ENCODE assay signal across 8 cellular contexts in the genomic region with DNA sequence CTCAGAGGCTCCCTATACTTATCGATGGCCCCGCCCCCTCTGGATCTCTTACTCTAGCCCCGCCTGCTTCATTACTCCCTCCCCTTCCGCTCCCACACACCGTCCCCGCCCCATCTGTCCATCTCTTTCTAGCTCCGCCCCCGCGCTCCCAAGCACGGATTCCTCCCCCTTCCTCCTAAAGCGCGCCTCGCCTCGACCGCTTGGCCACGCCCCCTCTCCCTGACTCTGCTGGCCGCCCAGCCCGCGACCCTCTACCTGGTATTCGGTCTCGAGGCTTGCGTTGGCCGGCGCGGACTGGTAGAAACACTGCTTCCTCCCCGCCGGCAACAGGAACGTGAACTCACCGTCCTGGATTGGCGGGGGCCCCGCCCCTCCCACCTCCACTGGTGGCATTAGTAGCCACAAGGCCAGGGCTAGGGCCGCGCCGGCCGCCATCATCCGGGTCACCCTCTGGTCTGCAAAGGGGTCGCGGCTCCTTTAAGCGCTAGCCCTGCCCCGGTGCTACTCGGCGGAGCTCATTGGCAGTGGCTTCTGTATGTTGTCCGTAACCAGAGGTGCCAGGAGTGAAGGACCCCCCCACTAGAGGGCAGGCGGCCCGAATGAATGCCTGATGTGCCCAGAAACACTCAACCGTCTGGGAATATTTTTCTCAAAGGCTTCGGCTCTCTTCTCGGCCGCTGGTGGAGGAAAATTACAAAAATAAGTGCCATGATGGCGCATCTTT. TPM values are rescaled to one million over a fixed set of nuclear protein-coding genes. Genes with fewer than 3 reads are reported as not detected.
DNase-seq lines count a peak whose midpoint lies in the region; ATAC-seq, FAIRE-seq and TF ChIP-seq lines count a peak whose summit lies in the region.

TMED1 (minus strand) TSS at position 459 of the 724 bp plus-strand sequence; CDS start at position 438, 21 bp downstream.

- DNase-seq in COLO668 (lab: John Stamatoyannopoulos, UW; ENCODE audit: unreplicated experiment), result peak; percentile 100
- DNase-seq in HT1080 (ENCODE audit: low read depth), result peak; percentile 98
- DNase-seq in NOMO-1 treated with DMSO at 0.1 percent for 48 hours (lab: John Stamatoyannopoulos, UW; ENCODE audit: unreplicated experiment), result peak; percentile 99
- peak; percentile 82 to 90 for DNase-seq in activated CD8-positive, alpha-beta memory T cell treated with anti-CD3 and anti-CD28 coated beads for 4 hours (ENCODE audit: low read depth in 2 of 2)
- DNase-seq in H1 (ENCODE audit: low read depth in 1 of 2, low spot score in 2 of 2), result peak; percentile 99 to 100
- DNase-seq in memory B cell (ENCODE audit: low spot score in 2 of 2), result peak; percentile 89 to 93
- peak; percentile 89 for DNase-seq in stimulated activated CD8-positive, alpha-beta memory T cell treated with anti-CD3 and anti-CD28 coated beads, Interleukin-12 subunit alpha, Interleukin-12 subunit beta, amount 100 ng/mL, for 24 hours (ENCODE audit: extremely low read depth)

- peak within 1 kb of the TSS; percentile 100 for H4K8ac ChIP-seq in H1 (ENCODE audit: extremely low read depth, insufficient read depth, low read length)

- peak within 1 kb of the TSS; percentile 7; the same call in 1 of the 2 replicates for H2AK5ac ChIP-seq in H1 (ENCODE audit: low read depth, low read length)

- TF ChIP-seq CTCF in H1 (IDR thresholded peaks at IDR 0.05; ENCODE audit: control extremely low read depth in 1 of 3, insufficient read depth in 1 of 3, low read depth in 1 of 3, low read length in 3 of 3), result no peak

- H3K27ac ChIP-seq in H1 (ENCODE audit: low read depth, low read length), result peak within 1 kb of the TSS; percentile 97

- H3K36me3 ChIP-seq in H1 (ENCODE audit: control insufficient read depth in 2 of 4, insufficient read depth in 4 of 4, low read length in 3 of 4), result peaks cover 0 to 21% (median 5%) of the 10 kb centered on the region in 4 experiments; a peak in 6 of 8 replicates

- no peak within 1 kb of the TSS for H2BK20ac ChIP-seq in H1 (ENCODE audit: low read length)

- H3K23ac ChIP-seq in H1 (ENCODE audit: insufficient read length), result no peak within 1 kb of the TSS

- no peak for TF ChIP-seq RAD21 in H1 (IDR thresholded peaks at IDR 0.05 in 1 of 2, conservative IDR thresholded peaks at IDR 0.05 in 1 of 2; ENCODE audit: low read depth in 2 of 2, low read length in 2 of 2)

- no peak within 1 kb of the TSS; the same call in 1 of the 2 replicates for H2BK12ac ChIP-seq in H1 (ENCODE audit: low read depth, low read length)

- 0% methylated on average over 29 of the region's 50 CpGs; no CpG with 5 or more reads in 1 of the 2 experiments for WGBS in H1 (ENCODE audit: extremely low coverage in 1 of 2, insufficient coverage in 1 of 2, insufficient read length in 1 of 2, insufficient replicate concordance in 2 of 2, low coverage in 1 of 2, low lambda C conversion rate in 2 of 2, missing lambda C conversion rate in 1 of 2), 2 experiments

- no peak for FAIRE-seq in H1 (lab: Jason Lieb, UNC)

- peak within 1 kb of the TSS; percentile 64 for H2BK120ac ChIP-seq in H1 (replicated peaks; ENCODE audit: low read depth, low read length)

- H3K79me2 ChIP-seq in H1 (ENCODE audit: control insufficient read depth in 1 of 2, insufficient read depth in 2 of 2, low read length in 2 of 2), result no peaks in the 10 kb centered on the region

- peak within 1 kb of the TSS; percentile 94 for H3K4ac ChIP-seq in H1 (replicated peaks; ENCODE audit: insufficient read length, low read depth, low read length)

- H3K9me3 Mint-ChIP-seq in memory B cell, result peaks cover 7% of the 10 kb centered on the region

- peaks cover 0 to 10% of the 10 kb centered on the region in 2 experiments for H4K20me1 ChIP-seq in H1 (replicated peaks in 1 of 2; ENCODE audit: control insufficient read depth in 1 of 2, insufficient read depth in 2 of 2, low read length in 2 of 2)

- POLR2A ChIA-PET in H1 (lab: Charles Lee; ENCODE audit: partially characterized antibody), result interaction anchor here (0.6 to 3.3 kb wide), 36 partner anchors 8 to 177 kb away, joined by 3 to 24 read pairs (median 4); partner anchors contain the start of genes C19orf38, DNM2, QTRT1 and SMARCA4

- H3K9me3 ChIP-seq in H1 (ENCODE audit: insufficient read depth in 2 of 2, low read depth in 1 of 2, low read length in 1 of 2), result peaks cover 0 to 4% of the 10 kb centered on the region in 2 experiments; a peak in 1 of 4 replicates

- H3K18ac ChIP-seq in H1 (ENCODE audit: extremely low read depth, low read length), result peak within 1 kb of the TSS; percentile 97

- H3K4me1 ChIP-seq in H1 (replicated peaks in 1 of 4; ENCODE audit: control insufficient read depth in 3 of 4, insufficient read depth in 4 of 4, low read length in 3 of 4), result peaks cover 3 to 10% (median 6%) of the 10 kb centered on the region in 4 experiments

- H3K4me2 ChIP-seq in H1 (ENCODE audit: insufficient read depth in 1 of 2, low read depth in 2 of 2, low read length in 2 of 2), result peak within 1 kb of the TSS; percentile 78 to 81

- ATAC-seq in GM19468 (IDR thresholded peaks at IDR 0.05; ENCODE audit: extremely low read depth, unreplicated experiment), result peak; percentile 48
- ATAC-seq in memory B cell (ENCODE audit: low read depth), result peak; percentile 86

- H3K23me2 ChIP-seq in H1 (ENCODE audit: low read depth, low read length), result peaks cover 8% of the 10 kb centered on the region; the same call in 1 of the 2 replicates

- H3K14ac ChIP-seq in H1 (ENCODE audit: insufficient read length), result peak within 1 kb of the TSS; percentile 100

- TF ChIP-seq EP300 in H1 (IDR thresholded peaks at IDR 0.05; ENCODE audit: borderline replicate concordance in 1 of 2, low read depth in 2 of 2, low read length in 2 of 2), result no peak

- peak; percentile 55 to 94 for TF ChIP-seq POLR2A in H1 (IDR thresholded peaks at IDR 0.05; ENCODE audit: control extremely low read depth in 1 of 2, low read depth in 2 of 2, low read length in 2 of 2)

- peak within 1 kb of the TSS; percentile 99 for H3K4me3 Mint-ChIP-seq in memory B cell

- H3K4me1 Mint-ChIP-seq in memory B cell, result peaks cover 11% of the 10 kb centered on the region

- H4K5ac ChIP-seq in H1 (ENCODE audit: insufficient read length, low read depth, low read length), result peak within 1 kb of the TSS; percentile 99

- peak within 1 kb of the TSS; percentile 58 to 92 (median 76) for H3K4me3 ChIP-seq in H1 (ENCODE audit: extremely low read depth in 1 of 4, insufficient read depth in 2 of 4, low read depth in 3 of 4, low read length in 4 of 4)

- H2BK5ac ChIP-seq in H1 (ENCODE audit: low read depth, low read length), result peak within 1 kb of the TSS; percentile 99

- peaks cover 4% of the 10 kb centered on the region; the same call in 1 of the 2 replicates for H3K79me1 ChIP-seq in H1 (ENCODE audit: low read depth, low read length)

- H3K27me3 Mint-ChIP-seq in memory B cell, result peaks cover 1% of the 10 kb centered on the region

- H3K56ac ChIP-seq in H1 (replicated peaks; ENCODE audit: insufficient read length, low read depth, low read length), result peak within 1 kb of the TSS; percentile 99

- peak within 1 kb of the TSS; percentile 95; the same call in 1 of the 2 replicates for H2BK15ac ChIP-seq in H1 (ENCODE audit: low read length)

- peaks cover 0 to 4% (median 0%) of the 10 kb centered on the region in 4 experiments; a peak in 1 of 7 replicates for H3K27me3 ChIP-seq in H1 (replicated peaks in 1 of 4; ENCODE audit: control insufficient read depth in 3 of 4, extremely low read depth in 1 of 4, insufficient read depth in 3 of 4, low read length in 3 of 4)

- CTCF ChIA-PET in H1 (lab: Charles Lee; ENCODE audit: partially characterized antibody), result interaction anchor here (0.6 to 7.1 kb wide), 8 partner anchors 14 to 118 kb away, joined by 3 to 77 read pairs (median 4); partner anchors contain the start of gene DNM2

- H4K91ac ChIP-seq in H1 (replicated peaks; ENCODE audit: insufficient read length, low read length), result peak within 1 kb of the TSS; percentile 99

- H3K9ac ChIP-seq in H1 (replicated peaks in 1 of 4; ENCODE audit: extremely low read depth in 1 of 4, low read depth in 3 of 4, low read length in 3 of 4), result peak within 1 kb of the TSS; percentile 54 to 95 (median 94)

- H3K27ac Mint-ChIP-seq in memory B cell, result peak within 1 kb of the TSS; percentile 99

- peaks cover 7% of the 10 kb centered on the region for H3K36me3 Mint-ChIP-seq in memory B cell

- peak within 1 kb of the TSS; percentile 12; the same call in 1 of the 2 replicates for H2AFZ ChIP-seq in H1 (ENCODE audit: low read length)

TF ChIP-seq in H1, 55 proteins besides CTCF, POLR2A, EP300 and RAD21 (continues in another document):
- TF ChIP-seq NRF1 (IDR thresholded peaks at IDR 0.05; ENCODE audit: low read depth, low read length) (no peak), EGR1 (IDR thresholded peaks at IDR 0.05; ENCODE audit: borderline replicate concordance, low read depth, low read length) (no peak; the same call in 1 of the 2 replicates), SRF (IDR thresholded peaks at IDR 0.05; ENCODE audit: low read depth, low read length) (no peak), CEBPB (IDR thresholded peaks at IDR 0.05; ENCODE audit: low read depth, low read length) (no peak), TAF1 (IDR thresholded peaks at IDR 0.05; ENCODE audit: low read depth, low read length) (peak; percentile 94), BRCA1 (IDR thresholded peaks at IDR 0.05; ENCODE audit: low read depth, low read length) (no peak), GTF2F1 (IDR thresholded peaks at IDR 0.05; ENCODE audit: borderline replicate concordance, low read depth, low read length) (no peak), JUND (IDR thresholded peaks at IDR 0.05; ENCODE audit: low read length) (no peak), POLR2AphosphoS5 (IDR thresholded peaks at IDR 0.05; ENCODE audit: low read depth, low read length) (peak; percentile 87), TEAD4 (IDR thresholded peaks at IDR 0.05; ENCODE audit: low read depth, low read length) (0 out of 2 replicates have a peak, but pooled peaks have one; percentile 44), BCL11A (IDR thresholded peaks at IDR 0.05; ENCODE audit: low read depth in 2 of 2, low read length in 2 of 2) (no peak), CTBP2 (IDR thresholded peaks at IDR 0.05; ENCODE audit: borderline replicate concordance, insufficient read depth, insufficient read length, low read length) (no peak)

RNA-seq across cellular contexts. Expression of gene TMED1, which starts in this region (rescaled TPM):
- 49.2 and 55.8 TPM in 2 replicates for total RNA-seq in HT1080 (2014; rRNA removed; shearing (Covaris generic))
- 56.1 and 67.8 TPM in 2 replicates for polyA plus RNA-seq in HT1080 (2015; cell fraction: cytosol; rRNA removed)
- polyA plus RNA-seq in HT1080 (2015; cell fraction: nucleus; rRNA removed), result 23.5 and 27.6 TPM in 2 replicates
- total RNA-seq in H1 (2021; fragmentation: NEBNext Ultra II Directional; extraction: Animal tissue kit (Norgen Biotek cat#: 25700)), result 26.2 and 26.9 TPM in 2 replicates
- polyA plus RNA-seq in H1 (2011; rRNA removed), result 31.9 and 41.7 TPM in 2 replicates
- 44.8 TPM for polyA plus RNA-seq in H1 (2011; cell fraction: cytosol; rRNA removed)
- polyA plus RNA-seq in H1 (2011; cell fraction: nucleus; rRNA removed), result 29.2 TPM
- 19.0 to 35.1 TPM (median 31.2 TPM) in 4 replicates for polyA plus RNA-seq in H1 (2012, experiment 1 of 2)
- 31.9 TPM for polyA plus RNA-seq in H1 (2012, experiment 2 of 2)
- polyA plus RNA-seq in H1 (2013, experiment 1 of 2), result 25.1 TPM
- 31.6 TPM for polyA plus RNA-seq in H1 (2013, experiment 2 of 2)
- polyA minus RNA-seq in H1 (2011; rRNA and poly(A)+ RNA removed), result 13.8 and 22.8 TPM in 2 replicates
- 16.4 TPM for polyA minus RNA-seq in H1 (2011; cell fraction: cytosol; rRNA and poly(A)+ RNA removed)
- 8.5 TPM for polyA minus RNA-seq in H1 (2011; cell fraction: nucleus; rRNA and poly(A)+ RNA removed)

Comparison
In these comparisons a context has a peak if more than half of its experiments do, and no peak if none do; other contexts are left out.
1. Peak in every context shown above with its lines: DNase-seq, ATAC-seq, H3K4me3 ChIP-seq and H3K27ac ChIP-seq.